Comparison of ENCODE assay signal across 8 cellular contexts in genomic region chr17:58516644-58517377, GRCh38. TPM values are rescaled to one million over a fixed set of nuclear protein-coding genes. Genes with fewer than 3 reads are reported as not detected.
DNase-seq lines count a peak whose midpoint lies in the region; ATAC-seq and TF ChIP-seq lines count a peak whose summit lies in the region.

No MANE protein-coding gene starts in this region.

- DNase-seq in A673 (ENCODE audit: low spot score): no peak
- no peak for DNase-seq in chondrocyte (ENCODE audit: low spot score)
- DNase-seq in mucosa of gallbladder (ENCODE audit: low spot score): no peak
- DNase-seq in ACHN: no peak
- no peak for DNase-seq in NCI-H2171 treated with DMSO at 0.1 percent for 48 hours (lab: John Stamatoyannopoulos, UW)

- H3K4me3 Mint-ChIP-seq in IgD-negative memory B cell (peak overlapping the region; percentile 81 to 99 (median 98)), chondrocyte (ENCODE audit: unreplicated experiment) (peak overlapping the region; percentile 94)

- H3K27ac ChIP-seq in A673 (ENCODE audit: low read depth, low read length, poor library complexity, severe bottlenecking): peak overlapping the region; percentile 91
- peak overlapping the region; percentile 84 for H3K27ac ChIP-seq in muscle layer of colon (ENCODE audit: low read depth, low read length)

- peak overlapping the region; percentile 45 to 99 (median 77) for H3K27ac Mint-ChIP-seq in IgD-negative memory B cell
- peak overlapping the region; percentile 99 for H3K27ac Mint-ChIP-seq in chondrocyte (ENCODE audit: unreplicated experiment)

- TF ChIP-seq CTCF in A673 (conservative IDR thresholded peaks at IDR 0.05; ENCODE audit: low read depth, low read length): no peak
- no peak for TF ChIP-seq CTCF in chondrocyte (IDR thresholded peaks at IDR 0.05)

- in situ Hi-C loops in ACHN (cut with HindIII; ENCODE audit: low pct_ligation_motif_present, low pct_unique_long_range_greater_than_20kb, low sequenced_read_pairs): no loop called here

- peaks cover 2% of the 10 kb centered on the region for H3K36me3 Mint-ChIP-seq in IgD-negative memory B cell
- no peaks in the 10 kb centered on the region for H3K36me3 Mint-ChIP-seq in chondrocyte (ENCODE audit: low read depth)

- H3K27me3 ChIP-seq in A673 (replicated peaks; ENCODE audit: insufficient read depth, low read depth, low read length, poor library complexity): no peaks in the 10 kb centered on the region
- H3K27me3 ChIP-seq in muscle layer of colon (ENCODE audit: control insufficient read depth in 1 of 2, insufficient read depth in 2 of 2, low read length in 2 of 2): no peaks in the 10 kb centered on the region

- ATAC-seq in GM21737 (IDR thresholded peaks at IDR 0.05; ENCODE audit: unreplicated experiment): no peak

- H3K9me3 ChIP-seq in A673 (ENCODE audit: low read depth, low read length, poor library complexity, severe bottlenecking): no peaks in the 10 kb centered on the region
- H3K9me3 ChIP-seq in muscle layer of colon (ENCODE audit: low read length): no peaks in the 10 kb centered on the region

- H3K9me3 Mint-ChIP-seq in IgD-negative memory B cell (no peaks in the 10 kb centered on the region), chondrocyte (ENCODE audit: low read depth) (no peaks in the 10 kb centered on the region)

- H3K36me3 ChIP-seq in A673 (ENCODE audit: insufficient read depth, low read length, poor library complexity, severe bottlenecking) (peaks cover 11% of the 10 kb centered on the region), muscle layer of colon (ENCODE audit: insufficient read depth, low read length) (peaks cover 3% of the 10 kb centered on the region)

- peak overlapping the region; percentile 45 for H3K9ac ChIP-seq in muscle layer of colon (ENCODE audit: low read length)

- H3K27me3 Mint-ChIP-seq in IgD-negative memory B cell (no peaks in the 10 kb centered on the region), chondrocyte (ENCODE audit: low read depth) (no peaks in the 10 kb centered on the region)

- H3K4me3 ChIP-seq in A673 (ENCODE audit: low read depth, low read length, poor library complexity, severe bottlenecking): peak overlapping the region; percentile 78
- peak overlapping the region; percentile 75 to 79 for H3K4me3 ChIP-seq in muscle layer of colon (ENCODE audit: low read depth in 1 of 2, low read length in 2 of 2)

- CTCF ChIA-PET in A673 (lab: Charles Lee): no interaction called here

- H3K4me1 Mint-ChIP-seq in IgD-negative memory B cell: peaks cover 4 to 36% (median 22%) of the 10 kb centered on the region in 3 donors
- peaks cover 56% of the 10 kb centered on the region for H3K4me1 Mint-ChIP-seq in chondrocyte (ENCODE audit: low read depth)

- BruUV-seq in A673 (replicated peaks; lab: Mats Ljungman, UMichigan): no TSS peak

- intact Hi-C loops in A673 (cut with micrococcal nuclease; ENCODE audit: unreplicated experiment): loop anchor here (10.0 kb wide), 2 partner anchors 178 to 638 kb away; partner anchors contain the start of genes PRR11, RAD51C, SKA2 and TEX14

- H3K4me1 ChIP-seq in A673 (ENCODE audit: insufficient read depth, low read length, poor library complexity, severe bottlenecking) (peaks cover 20% of the 10 kb centered on the region), muscle layer of colon (ENCODE audit: insufficient read depth, low read length) (peaks cover 31% of the 10 kb centered on the region)

- POLR2A ChIA-PET in A673 (lab: Charles Lee; ENCODE audit: low non-redundant PET): interaction anchor here (0.6 kb wide), 1 partner anchor 462 kb away, joined by 5 read pairs; no protein-coding TSS in a partner anchor

RNA-seq across cellular contexts. Expression of gene MTMR4, which starts 2.4 kb away (rescaled TPM):
- 79.4 and 81.9 TPM in 2 replicates for total RNA-seq in A673 (2021)
- 37.0 TPM for polyA plus RNA-seq in IgD-negative memory B cell
- 26.7 to 31.4 TPM (median 30.2 TPM) in 3 replicates for total RNA-seq in chondrocyte
- 44.7 TPM for total RNA-seq in mucosa of gallbladder

RNA-seq across cellular contexts. Expression of gene HSF5, which starts 28.6 kb away (rescaled TPM):
- total RNA-seq in A673 (2021): 0.06 and 0.17 TPM in 2 replicates
- 1.6 TPM for polyA plus RNA-seq in IgD-negative memory B cell
- 0.08 to 0.10 TPM in 2 of 3 replicates, not detected in the other for total RNA-seq in chondrocyte
- total RNA-seq in mucosa of gallbladder: 0.09 TPM
